In genomic region chr7:6536262-6536770, GRCh38 we compare ENCODE assay signal across 8 cellular contexts. TPM values are rescaled to one million over a fixed set of nuclear protein-coding genes. Genes with fewer than 3 reads are reported as not detected.
DNase-seq lines count a peak whose midpoint lies in the region; ATAC-seq and TF ChIP-seq lines count a peak whose summit lies in the region.

No MANE protein-coding gene starts in this region.

- no peak for ATAC-seq in HG03097 (IDR thresholded peaks at IDR 0.05; ENCODE audit: low FRiP score, unreplicated experiment)

- WGBS in spleen, 5 donors = 1 to 3% (median 1%) methylated on average over 14 to 40 of the region's 40 CpGs

- H3K9ac ChIP-seq in Karpas-422 (ENCODE audit: low read length) = no peak overlapping the region

- H2AFZ ChIP-seq in Karpas-422 (ENCODE audit: low read length) = no peak overlapping the region

- H3K4me3 Mint-ChIP-seq in activated T-helper 2 cell treated with anti-CD3 and anti-CD28 coated beads, Interferon-gamma antibody, Interleukin-2, Interleukin-4, amounts not matched to agents 10 μg/mL and 5 μg/mL and 100 μg/mL, durations not matched to agents 14 hours and 24 hours and 36 hours (ENCODE audit: low read depth) = no peak overlapping the region

- no peaks in the 10 kb centered on the region for H3K79me2 ChIP-seq in Karpas-422 (ENCODE audit: low read length)

- H3K27me3 ChIP-seq in SJCRH30 (0 out of 2 replicates have a peak, but pooled peaks cover 3% of the 10 kb centered on the region), spleen (replicated peaks in 1 of 7) (peaks cover 0 to 76% (median 35%) of the 10 kb centered on the region in 7 donors), Karpas-422 (ENCODE audit: low read length) (no peaks in the 10 kb centered on the region)

- peak overlapping the region; percentile 0; the same call in 1 of the 2 replicates for H3K27ac ChIP-seq in SJCRH30
- no peak overlapping the region for H3K27ac ChIP-seq in spleen
- H3K27ac ChIP-seq in Karpas-422 (ENCODE audit: low read length) = no peak overlapping the region

- H3K27ac Mint-ChIP-seq in activated T-helper 2 cell treated with anti-CD3 and anti-CD28 coated beads, Interferon-gamma antibody, Interleukin-2, Interleukin-4, amounts not matched to agents 10 μg/mL and 5 μg/mL and 100 μg/mL, durations not matched to agents 14 hours and 24 hours and 36 hours = no peak overlapping the region

- DNase-seq in NCI-H524 (lab: John Stamatoyannopoulos, UW) (peak; percentile 23 to 40), NCI-H524 treated with DMSO at 0.1 percent for 48 hours (lab: John Stamatoyannopoulos, UW) (no peak), SJCRH30 (peak; percentile 74 to 78), spleen (no peak), Karpas-422 (no peak)
- no peak for DNase-seq in activated T-helper 2 cell treated with anti-CD3 and anti-CD28 coated beads, Interferon-gamma antibody, Interleukin-2, Interleukin-4, amounts not matched to agents 10 μg/mL and 5 μg/mL and 100 μg/mL, durations not matched to agents 14 hours and 24 hours and 36 hours (ENCODE audit: low spot score)

- H3K36me3 Mint-ChIP-seq in activated T-helper 2 cell treated with anti-CD3 and anti-CD28 coated beads, Interferon-gamma antibody, Interleukin-2, Interleukin-4, amounts not matched to agents 10 μg/mL and 5 μg/mL and 100 μg/mL, durations not matched to agents 14 hours and 24 hours and 36 hours (ENCODE audit: low read depth) = no peaks in the 10 kb centered on the region

- peaks cover 21% of the 10 kb centered on the region for H3K27me3 Mint-ChIP-seq in activated T-helper 2 cell treated with anti-CD3 and anti-CD28 coated beads, Interferon-gamma antibody, Interleukin-2, Interleukin-4, amounts not matched to agents 10 μg/mL and 5 μg/mL and 100 μg/mL, durations not matched to agents 14 hours and 24 hours and 36 hours (ENCODE audit: low read depth)

- H3K36me3 ChIP-seq in SJCRH30 (no peaks in the 10 kb centered on the region), spleen (no peaks in the 10 kb centered on the region), Karpas-422 (ENCODE audit: insufficient read depth, low read length) (no peaks in the 10 kb centered on the region)

- no peak for TF ChIP-seq CTCF in spleen (IDR thresholded peaks at IDR 0.05 in 8 of 11, conservative IDR thresholded peaks at IDR 0.05 in 3 of 11)

- H3K4me1 ChIP-seq in SJCRH30 (no peaks in the 10 kb centered on the region), spleen (peaks cover 4 to 26% (median 12%) of the 10 kb centered on the region in 6 donors), Karpas-422 (ENCODE audit: low read length) (peaks cover 4% of the 10 kb centered on the region)

- H3K4me1 Mint-ChIP-seq in activated T-helper 2 cell treated with anti-CD3 and anti-CD28 coated beads, Interferon-gamma antibody, Interleukin-2, Interleukin-4, amounts not matched to agents 10 μg/mL and 5 μg/mL and 100 μg/mL, durations not matched to agents 14 hours and 24 hours and 36 hours (ENCODE audit: low read depth) = peaks cover 9% of the 10 kb centered on the region

- peak overlapping the region; percentile 61 for H3K4me3 ChIP-seq in SJCRH30
- H3K4me3 ChIP-seq in iPS-11a (ENCODE audit: low read depth, low read length) = peak overlapping the region; percentile 46
- H3K4me3 ChIP-seq in spleen = peak overlapping the region in 5 of 8 donors; percentile 4 to 51 (median 21)
- no peak overlapping the region for H3K4me3 ChIP-seq in Karpas-422 (ENCODE audit: low read length)

- no peaks in the 10 kb centered on the region for H4K20me1 ChIP-seq in Karpas-422 (ENCODE audit: insufficient read depth, low read depth, low read length)

- H3K9me3 Mint-ChIP-seq in activated T-helper 2 cell treated with anti-CD3 and anti-CD28 coated beads, Interferon-gamma antibody, Interleukin-2, Interleukin-4, amounts not matched to agents 10 μg/mL and 5 μg/mL and 100 μg/mL, durations not matched to agents 14 hours and 24 hours and 36 hours = no peaks in the 10 kb centered on the region

- intact Hi-C loops in spleen (cut with DNase I; ENCODE audit: low total_unique reads) = no loop called here
- intact Hi-C loops in activated T-helper 2 cell treated with anti-CD3 and anti-CD28 coated beads, Interferon-gamma antibody, Interleukin-2, Interleukin-4, amounts not matched to agents 10 μg/mL and 5 μg/mL and 100 μg/mL, durations not matched to agents 14 hours and 24 hours and 36 hours (cut with micrococcal nuclease) = no loop called here

- TF ChIP-seq POLR2A in spleen (IDR thresholded peaks at IDR 0.05) = no peak

- H3K9me3 ChIP-seq in SJCRH30 (replicated peaks) (no peaks in the 10 kb centered on the region), spleen (no peaks in the 10 kb centered on the region), Karpas-422 (ENCODE audit: low read length) (no peaks in the 10 kb centered on the region)

- no peaks in the 10 kb centered on the region for H3K9me2 ChIP-seq in Karpas-422 (replicated peaks; ENCODE audit: insufficient read depth, low read length)

- H3K4me2 ChIP-seq in Karpas-422 (ENCODE audit: low read depth, low read length, poor library complexity, severe bottlenecking) = no peak overlapping the region

RNA-seq across cellular contexts. Expression of gene GRID2IP, which starts 14.9 kb away (rescaled TPM):
- 0.12 and 0.20 TPM in 2 replicates for total RNA-seq in SJCRH30 (2014; rRNA removed; shearing (Covaris generic))
- total RNA-seq in spleen = 1 to 10 TPM in 1 of 7 donors, under 1 TPM in 5, not detected in 1; 0.23 to 1.0 (median 0.33) TPM
- polyA plus RNA-seq in spleen = under 1 TPM in 2 of 3 donors, not detected in 1; 0.08 to 0.16 TPM
- not detected in 2 replicates for total RNA-seq in Karpas-422 (2014; rRNA removed; shearing (Covaris generic); ENCODE audit: low replicate concordance)
- total RNA-seq in activated T-helper 2 cell treated with anti-CD3 and anti-CD28 coated beads, Interferon-gamma antibody, Interleukin-2, Interleukin-4, amounts not matched to agents 10 μg/mL and 5 μg/mL and 100 μg/mL, durations not matched to agents 14 hours and 24 hours and 36 hours = 0.18 and 0.23 TPM in 2 replicates

RNA-seq across cellular contexts. Expression of gene ZDHHC4, which starts 40.9 kb away (rescaled TPM):
- total RNA-seq in SJCRH30 (2014; rRNA removed; shearing (Covaris generic)) = 56.7 and 57.8 TPM in 2 replicates
- total RNA-seq in spleen = 10 to 100 TPM; 30.9 to 46.4 (median 40.4) TPM
- 10 to 100 TPM; 26.6 to 37.2 (median 32.3) TPM for polyA plus RNA-seq in spleen
- total RNA-seq in Karpas-422 (2014; rRNA removed; shearing (Covaris generic); ENCODE audit: low replicate concordance) = 48.4 and 66.1 TPM in 2 replicates
- 23.9 and 29.9 TPM in 2 replicates for total RNA-seq in activated T-helper 2 cell treated with anti-CD3 and anti-CD28 coated beads, Interferon-gamma antibody, Interleukin-2, Interleukin-4, amounts not matched to agents 10 μg/mL and 5 μg/mL and 100 μg/mL, durations not matched to agents 14 hours and 24 hours and 36 hours

RNA-seq across cellular contexts. Expression of gene KDELR2, which starts 52.4 kb away (rescaled TPM):
- total RNA-seq in SJCRH30 (2014; rRNA removed; shearing (Covaris generic)) = 140 and 153 TPM in 2 replicates
- 10 to 100 TPM; 55.4 to 77.9 (median 67.7) TPM for total RNA-seq in spleen
- polyA plus RNA-seq in spleen = 10 to 100 TPM; 20.8 to 36.1 (median 29.9) TPM
- total RNA-seq in Karpas-422 (2014; rRNA removed; shearing (Covaris generic); ENCODE audit: low replicate concordance) = 27.3 and 82.4 TPM in 2 replicates
- total RNA-seq in activated T-helper 2 cell treated with anti-CD3 and anti-CD28 coated beads, Interferon-gamma antibody, Interleukin-2, Interleukin-4, amounts not matched to agents 10 μg/mL and 5 μg/mL and 100 μg/mL, durations not matched to agents 14 hours and 24 hours and 36 hours = 68.7 and 78.3 TPM in 2 replicates

RNA-seq across cellular contexts. Expression of gene INTS15, which starts 53.5 kb away (rescaled TPM):
- 16.4 and 18.8 TPM in 2 replicates for total RNA-seq in SJCRH30 (2014; rRNA removed; shearing (Covaris generic))
- total RNA-seq in spleen = 10 to 100 TPM; 29.8 to 43.9 (median 37.8) TPM
- polyA plus RNA-seq in spleen = 10 to 100 TPM; 14.3 to 31.5 (median 27.2) TPM
- total RNA-seq in Karpas-422 (2014; rRNA removed; shearing (Covaris generic); ENCODE audit: low replicate concordance) = 14.0 and 35.2 TPM in 2 replicates
- 41.1 and 42.1 TPM in 2 replicates for total RNA-seq in activated T-helper 2 cell treated with anti-CD3 and anti-CD28 coated beads, Interferon-gamma antibody, Interleukin-2, Interleukin-4, amounts not matched to agents 10 μg/mL and 5 μg/mL and 100 μg/mL, durations not matched to agents 14 hours and 24 hours and 36 hours

Comparison
In these comparisons a context has a peak if more than half of its experiments do, and no peak if none do; other contexts are left out.
1. DNase-seq: peak in NCI-H524 (2 of 2) and SJCRH30 (2 of 2); none in NCI-H524 treated with DMSO at 0.1 percent for 48 hours (single experiment), spleen (single experiment), Karpas-422 (single experiment) and activated T-helper 2 cell treated with anti-CD3 and anti-CD28 coated beads, Interferon-gamma antibody, Interleukin-2, Interleukin-4, amounts not matched to agents 10 μg/mL and 5 μg/mL and 100 μg/mL, durations not matched to agents 14 hours and 24 hours and 36 hours (single experiment).